Comparison of ENCODE assay signal across 24 cellular contexts in genomic region chr18:73829146-73829545, GRCh38.
"Had no signal": no experiment of that assay in that cellular context is flagged by ENCODE, and none has a peak within 500 bp of the region (broad histone marks: within the 10 kb centered on the region; RNA-seq: fewer than 3 reads in every experiment).

No MANE protein-coding gene starts in this region.

- H3K9me3 ChIP-seq: lower lobe of right lung, pancreas, prostate gland, right lobe of liver, tibial nerve, uterus had no signal

- H3K27me3 ChIP-seq: pancreas, right lobe of liver, tibial nerve, uterus had no signal

- H3K27ac ChIP-seq: lower lobe of right lung, pancreas, prostate gland, right lobe of liver, tibial nerve, uterus had no signal

- H3K36me3 ChIP-seq: lower lobe of right lung, pancreas, prostate gland, right lobe of liver, tibial nerve, uterus had no signal

- H3K4me3 ChIP-seq: lower lobe of right lung, pancreas, prostate gland, right lobe of liver, smooth muscle cell, tibial nerve, uterus had no signal

- DNase-seq: hypothalamus; immature natural killer cell; kidney; lower lobe of right lung; mammary epithelial cell; mesenchymal stem cell; naive thymus-derived CD8-positive, alpha-beta T cell; nucleus accumbens; pancreas; posterior cingulate gyrus; retina; right lobe of liver; stimulated activated CD4-positive, alpha-beta T cell treated with anti-CD3 and anti-CD28 coated beads, Interleukin-1b, Interleukin-23, amount 100 ng/mL, for 48 hours; stimulated activated CD4-positive, alpha-beta T cell treated with anti-CD3 and anti-CD28 coated beads, Interleukin-2, amount 100 ng/mL, for 48 hours; stimulated activated CD4-positive, alpha-beta T cell treated with anti-CD3 and anti-CD28 coated beads, Interleukin-4, amount 100 ng/mL, for 4 hours; stimulated activated CD8-positive, alpha-beta memory T cell treated with anti-CD3 and anti-CD28 coated beads, Interleukin-4, amount 100 ng/mL, for 48 hours; stimulated activated naive CD4-positive, alpha-beta T cell treated with Interleukin-2 at 50 U/mL for 16 hours; stimulated activated naive CD8-positive, alpha-beta T cell treated with anti-CD3 and anti-CD28 coated beads, Interleukin-15, amount 100 ng/mL, for 72 hours; substantia nigra; uterus had no signal

- H3K4me1 ChIP-seq: lower lobe of right lung, pancreas, prostate gland, right lobe of liver, tibial nerve, uterus had no signal

- ATAC-seq: lower lobe of right lung; naive thymus-derived CD8-positive, alpha-beta T cell; pancreas; right lobe of liver; stimulated activated memory B cell treated with anti-CD40 and anti-IgM and Interleukin-4, amounts not matched to agents 10 μg/mL and 1 μg/mL and 100 μg/mL, for 72 hours; stimulated activated naive CD8-positive, alpha-beta T cell treated with anti-CD3 and anti-CD28 coated beads, Interleukin-15, amount 100 ng/mL, for 72 hours had no signal
